Comparison of ENCODE assay signal across 16 cellular contexts in genomic region chr3:57822686-57823085, GRCh38.
A peak's percentile ranks its signal among the peaks of the same experiment; 100 is the strongest.
DNase-seq lines count a peak whose midpoint lies in the region; ATAC-seq, FAIRE-seq and TF ChIP-seq lines count a peak whose summit lies in the region.
"Had no signal": no experiment of that assay in that cellular context is flagged by ENCODE, and none has a peak within 500 bp of the region (broad histone marks: within the 10 kb centered on the region; RNA-seq: fewer than 3 reads in every experiment).

No MANE protein-coding gene starts in this region.

- FAIRE-seq in GM12892 (lab: Jason Lieb, UNC) (no peak), GM19239 (lab: Jason Lieb, UNC) (no peak)

- H3K4me3 ChIP-seq in cardiac muscle cell, result no peak overlapping the region
- H3K4me3 ChIP-seq in fibroblast of the aortic adventitia (ENCODE audit: low read depth, low read length), result no peak overlapping the region
- H3K4me3 ChIP-seq: MG63, SJCRH30 had no signal

- ATAC-seq in left cardiac atrium, result no peak

- H3K36me3 ChIP-seq in cardiac muscle cell, result no peaks in the 10 kb centered on the region
- H3K36me3 ChIP-seq: MG63, SJCRH30 had no signal

- no peak for TF ChIP-seq CTCF in cardiac muscle cell (IDR thresholded peaks at IDR 0.05; ENCODE audit: low read depth, low read length)
- no peak for TF ChIP-seq CTCF in fibroblast of the aortic adventitia (IDR thresholded peaks at IDR 0.05; ENCODE audit: insufficient read depth, low read length)

- no peak for TF ChIP-seq POLR2A in GM12892 (IDR thresholded peaks at IDR 0.05; ENCODE audit: low read depth, low read length)

- DNase-seq in cardiac muscle cell (ENCODE audit: low read depth in 1 of 2, low spot score in 1 of 2), result peak in 1 of 2 donors; percentile 45
- DNase-seq in left cardiac atrium, result no peak
- DNase-seq in NCI-H82 treated with DMSO at 0.1 percent for 48 hours (lab: John Stamatoyannopoulos, UW; ENCODE audit: unreplicated experiment), result peak; percentile 74
- peak; percentile 57 for DNase-seq in fibroblast of the aortic adventitia (ENCODE audit: low read depth)
- DNase-seq in GM12892 (ENCODE audit: insufficient read length), result no peak
- no peak for DNase-seq in iPS-NIHi11 (ENCODE audit: low spot score)
- DNase-seq in GM19239 (ENCODE audit: insufficient read length, low spot score), result no peak
- DNase-seq: DMS53; GDM1; H7; MG63; NCI-H1417; NCI-H1694 treated with DMSO at 0.1 percent for 48 hours; NCI-H446 treated with DMSO at 0.1 percent for 48 hours; NK-92 treated with Interleukin-12 subunit alpha and Interleukin-12 subunit beta, amount 100 ng/mL, for 24 hours; SJCRH30 had no signal

- peaks cover 41% of the 10 kb centered on the region for H3K4me1 ChIP-seq in cardiac muscle cell (ENCODE audit: low read depth)

- peak overlapping the region; percentile 4 for H3K27ac ChIP-seq in cardiac muscle cell
- H3K27ac ChIP-seq: SJCRH30 had no signal

- H3K9me3 ChIP-seq in cardiac muscle cell (ENCODE audit: low read depth), result no peaks in the 10 kb centered on the region
- H3K9me3 ChIP-seq: MG63, SJCRH30 had no signal

- H3K27me3 ChIP-seq in cardiac muscle cell, result no peaks in the 10 kb centered on the region
- H3K27me3 ChIP-seq: MG63, SJCRH30 had no signal

- intact Hi-C loops in left cardiac atrium (cut with DNase I), result no loop called here

Comparison
In these comparisons a context has a peak if more than half of its experiments do, and no peak if none do; other contexts are left out.
1. DNase-seq: peak in NCI-H82 treated with DMSO at 0.1 percent for 48 hours (single experiment) and fibroblast of the aortic adventitia (single experiment); none in left cardiac atrium (single experiment), GM12892 (single experiment), iPS-NIHi11 (single experiment) and GM19239 (single experiment).